Comparison of ENCODE assay signal across 8 cellular contexts in the genomic region with DNA sequence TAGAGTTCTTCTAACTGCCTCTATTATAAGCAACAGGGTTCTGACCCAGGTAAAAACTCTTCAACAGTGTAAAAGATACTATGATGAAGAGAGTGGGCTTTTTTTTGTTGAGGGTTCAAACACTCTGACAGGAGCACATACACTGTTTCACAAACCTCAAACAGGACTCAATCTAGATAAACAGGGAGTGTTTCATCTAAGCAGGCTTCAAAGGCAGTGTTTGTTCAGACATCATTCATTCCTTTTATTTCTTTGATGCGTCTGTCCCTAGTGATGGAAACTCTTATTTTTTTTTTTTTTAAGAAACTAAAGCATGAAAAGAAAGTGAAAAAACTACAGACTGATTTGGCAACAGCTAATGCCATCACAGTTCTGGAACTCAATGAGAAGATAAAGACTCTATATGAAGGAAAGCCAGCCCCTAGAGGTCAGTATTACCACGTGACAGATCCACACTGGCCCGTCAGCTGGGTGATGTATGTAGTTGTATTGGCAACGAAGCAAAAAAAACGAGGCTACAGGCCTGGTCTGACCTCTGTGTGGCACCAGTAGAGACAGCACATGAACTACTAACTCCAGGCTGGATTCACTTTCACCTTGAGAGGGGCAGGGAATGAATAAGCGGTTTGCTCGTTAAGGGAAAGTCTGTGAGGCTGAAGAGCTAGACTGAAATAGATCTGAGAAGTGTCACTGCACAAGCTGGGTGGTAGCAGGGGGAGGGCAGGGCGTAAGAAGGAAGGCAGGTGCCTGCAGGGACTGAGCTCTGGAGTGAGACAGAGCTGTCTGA.
DNase-seq lines count a peak whose midpoint lies in the region; ATAC-seq, FAIRE-seq and TF ChIP-seq lines count a peak whose summit lies in the region.

No MANE protein-coding gene starts in this region.

- no peak for DNase-seq in activated CD4-positive, CD25-positive, alpha-beta regulatory T cell treated with anti-CD3 and anti-CD28 coated beads, Interleukin-2, amount 50 U/mL, for 72 hours
- peak; percentile 40 for DNase-seq in HK-2 (ENCODE audit: unreplicated experiment)
- DNase-seq in OCI-LY7 (ENCODE audit: low spot score) = peak; percentile 60
- DNase-seq in kidney = peak; percentile 57
- peak; percentile 33 for DNase-seq in stimulated activated CD8-positive, alpha-beta memory T cell treated with anti-CD3 and anti-CD28 coated beads, Interleukin-4, amount 100 ng/mL, for 48 hours

- H3K4me3 Mint-ChIP-seq in brain = no peak overlapping the region

- H3K27me3 Mint-ChIP-seq in brain = no peaks in the 10 kb centered on the region

- BruUV-seq in OCI-LY7 (replicated peaks; lab: Mats Ljungman, UMichigan) = no TSS peak

- POLR2A ChIA-PET in OCI-LY7 (lab: Charles Lee) = interaction anchor here (0.6 to 1.0 kb wide), 4 partner anchors 15 to 276 kb away, joined by 3 to 5 read pairs (median 3); no protein-coding TSS in a partner anchor

- TF ChIP-seq CTCF in OCI-LY7 (conservative IDR thresholded peaks at IDR 0.05; ENCODE audit: low read length) (peak; percentile 68), brain (conservative IDR thresholded peaks at IDR 0.05) (peak; percentile 43 to 62), kidney (IDR thresholded peaks at IDR 0.05; ENCODE audit: borderline replicate concordance, extremely low read depth, insufficient read depth) (peak; percentile 24)

- peak; percentile 53 to 55 for ATAC-seq in activated CD4-positive, CD25-positive, alpha-beta regulatory T cell treated with anti-CD3 and anti-CD28 coated beads, Interleukin-2, amount 50 U/mL, for 24 hours
- peak; percentile 93 for ATAC-seq in GM21528 (IDR thresholded peaks at IDR 0.05; ENCODE audit: low FRiP score, unreplicated experiment)

- H3K4me1 Mint-ChIP-seq in brain = peaks cover 29% of the 10 kb centered on the region

- no peaks in the 10 kb centered on the region for H3K36me3 Mint-ChIP-seq in brain

- H2AFZ ChIP-seq in OCI-LY7 (ENCODE audit: low read length) = peak overlapping the region; percentile 39; the same call in 1 of the 2 replicates

- FAIRE-seq in kidney (lab: Jason Lieb, UNC) = no peak

- no peaks in the 10 kb centered on the region for H3K36me3 ChIP-seq in OCI-LY7 (ENCODE audit: insufficient read depth, low read length)
- H3K36me3 ChIP-seq in kidney (ENCODE audit: control insufficient read depth in 1 of 2, insufficient read depth in 2 of 2, low read length in 2 of 2) = no peaks in the 10 kb centered on the region

- no peaks in the 10 kb centered on the region for H3K9me2 ChIP-seq in OCI-LY7 (ENCODE audit: insufficient read depth, low read length)

- H3K4me3 ChIP-seq in OCI-LY7 (ENCODE audit: low read depth, low read length, poor library complexity, severe bottlenecking) (no peak overlapping the region), kidney (ENCODE audit: low read length in 2 of 2) (no peak overlapping the region)

- H3K9me3 Mint-ChIP-seq in brain = peaks cover 0 to 4% (median 0%) of the 10 kb centered on the region in 5 experiments

- intact Hi-C loops in OCI-LY7 (cut with micrococcal nuclease; ENCODE audit: unreplicated experiment) = loop anchor here (1.0 to 2.0 kb wide), 2 partner anchors 209 to 326 kb away; no protein-coding TSS in a partner anchor
- intact Hi-C loops in kidney (cut with DNase I) = no loop called here

- CTCF ChIA-PET in OCI-LY7 (lab: Charles Lee; ENCODE audit: unreplicated experiment) = interaction anchor here (0.6 kb wide), 1 partner anchor 340 kb away, joined by 3 read pairs; no protein-coding TSS in a partner anchor

- no peak overlapping the region for H3K4me2 ChIP-seq in OCI-LY7 (ENCODE audit: low read length)

- no peak overlapping the region for H3K9ac ChIP-seq in kidney (ENCODE audit: low read length in 2 of 2)

- H3K27ac Mint-ChIP-seq in brain = no peak overlapping the region

- H3K27ac ChIP-seq in OCI-LY7 (ENCODE audit: low read depth, low read length, poor library complexity, severe bottlenecking) (no peak overlapping the region), kidney (ENCODE audit: low read depth in 2 of 2, low read length in 2 of 2) (no peak overlapping the region)

- H3K9me3 ChIP-seq in OCI-LY7 (ENCODE audit: low read length) (no peaks in the 10 kb centered on the region), kidney (ENCODE audit: control insufficient read depth in 1 of 2, low read length in 2 of 2) (no peaks in the 10 kb centered on the region)

- H3K4me1 ChIP-seq in OCI-LY7 (ENCODE audit: insufficient read depth, low read length, poor library complexity, severe bottlenecking) (no peaks in the 10 kb centered on the region), kidney (ENCODE audit: control insufficient read depth in 1 of 2, insufficient read depth in 1 of 2, low read depth in 1 of 2, low read length in 2 of 2) (peaks cover 0 to 5% of the 10 kb centered on the region in 2 donors)

- no peaks in the 10 kb centered on the region for H3K79me2 ChIP-seq in OCI-LY7 (ENCODE audit: insufficient read depth, low read depth, low read length)

- no peaks in the 10 kb centered on the region for H4K20me1 ChIP-seq in OCI-LY7 (ENCODE audit: insufficient read depth, low read length)
